Comparison of ENCODE assay signal across 10 cellular contexts in genomic region chr2:24045511-24046508, GRCh38. TPM values are rescaled to one million over a fixed set of nuclear protein-coding genes. Genes with fewer than 3 reads are reported as not detected.
DNase-seq lines count a peak whose midpoint lies in the region; ATAC-seq and TF ChIP-seq lines count a peak whose summit lies in the region.
"Had no signal": no experiment of that assay in that cellular context is flagged by ENCODE, and none has a peak within 500 bp of the region (broad histone marks: within the 10 kb centered on the region; RNA-seq: fewer than 3 reads in every experiment).

No MANE protein-coding gene starts in this region.

- no peak overlapping the region for H3K27ac ChIP-seq in DND-41 (ENCODE audit: low read length)
- H3K27ac ChIP-seq in neural cell (ENCODE audit: low read length): no peak overlapping the region
- H3K27ac ChIP-seq: ovary had no signal

- TF ChIP-seq EP300 in neural cell (conservative IDR thresholded peaks at IDR 0.05; ENCODE audit: poor library complexity, severe bottlenecking): no peak

- H3K27me3 Mint-ChIP-seq in central memory CD8-positive, alpha-beta T cell: no peaks in the 10 kb centered on the region

- H3K4me1 Mint-ChIP-seq in central memory CD8-positive, alpha-beta T cell: peaks cover 39% of the 10 kb centered on the region

- H3K4me3 ChIP-seq in DND-41 (ENCODE audit: low read depth in 1 of 2, low read length in 2 of 2): peak overlapping the region; percentile 85 to 88
- peak overlapping the region; percentile 90 for H3K4me3 ChIP-seq in Loucy (ENCODE audit: low read length, poor library complexity, severe bottlenecking)
- H3K4me3 ChIP-seq in neural cell (ENCODE audit: low read length): peak overlapping the region; percentile 75

- DNase-seq in DND-41 (no peak), EL (no peak), NCI-H2029 (lab: John Stamatoyannopoulos, UW) (no peak), GM19240 (ENCODE audit: insufficient read length, low spot score) (no peak)
- no peak for DNase-seq in central memory CD8-positive, alpha-beta T cell (ENCODE audit: low spot score in 2 of 2)
- DNase-seq: NCI-H226, ovary had no signal

- H3K9me3 ChIP-seq in DND-41 (ENCODE audit: insufficient read depth, low read length, severe bottlenecking): no peaks in the 10 kb centered on the region
- no peaks in the 10 kb centered on the region for H3K9me3 ChIP-seq in Loucy (ENCODE audit: insufficient read depth, low read depth, low read length)
- no peaks in the 10 kb centered on the region for H3K9me3 ChIP-seq in neural cell (ENCODE audit: low read length)
- H3K9me3 ChIP-seq: ovary had no signal

- H3K4me3 Mint-ChIP-seq in central memory CD8-positive, alpha-beta T cell: peak overlapping the region; percentile 95

- H3K27ac Mint-ChIP-seq in central memory CD8-positive, alpha-beta T cell (ENCODE audit: low read depth): no peak overlapping the region

- no peaks in the 10 kb centered on the region for H3F3A ChIP-seq in Loucy (ENCODE audit: low read depth)
- H3F3A ChIP-seq in neural cell (ENCODE audit: insufficient read depth, low read length, poor library complexity, severe bottlenecking): no peaks in the 10 kb centered on the region

- ATAC-seq in DND-41 (ENCODE audit: insufficient read depth, low read depth) (no peak), GM21576 (IDR thresholded peaks at IDR 0.05; ENCODE audit: unreplicated experiment) (no peak)
- ATAC-seq in central memory CD8-positive, alpha-beta T cell (replicated peaks; ENCODE audit: extremely low read depth, poor library complexity, severe bottlenecking): no peak

- TF ChIP-seq CTCF in DND-41 (IDR thresholded peaks at IDR 0.05; ENCODE audit: borderline replicate concordance, extremely low read depth, low read length, poor library complexity, severe bottlenecking) (no peak), Loucy (conservative IDR thresholded peaks at IDR 0.05; ENCODE audit: low read length) (no peak), neural cell (IDR thresholded peaks at IDR 0.05; ENCODE audit: poor library complexity, severe bottlenecking) (no peak)

- peaks cover 29% of the 10 kb centered on the region for H3K4me1 ChIP-seq in DND-41 (ENCODE audit: insufficient read depth, low read length)
- H3K4me1 ChIP-seq in Loucy (ENCODE audit: insufficient read depth, low read length, poor library complexity, severe bottlenecking): peaks cover 21% of the 10 kb centered on the region

- H2AFZ ChIP-seq in DND-41 (ENCODE audit: low read depth, low read length) (no peak overlapping the region), Loucy (ENCODE audit: low read length) (no peak overlapping the region), neural cell (ENCODE audit: low read depth, low read length) (no peak overlapping the region)

- peaks cover 3% of the 10 kb centered on the region; the same call in 1 of the 2 replicates for H4K20me1 ChIP-seq in DND-41 (ENCODE audit: insufficient read depth, low read length)
- no peaks in the 10 kb centered on the region for H4K20me1 ChIP-seq in Loucy (ENCODE audit: insufficient read depth, low read length, poor library complexity, severe bottlenecking)
- H4K20me1 ChIP-seq in neural cell (ENCODE audit: insufficient read depth): no peaks in the 10 kb centered on the region

- peaks cover 10% of the 10 kb centered on the region for H3K36me3 Mint-ChIP-seq in central memory CD8-positive, alpha-beta T cell (ENCODE audit: insufficient read depth)

- TF ChIP-seq RAD21 in neural cell (conservative IDR thresholded peaks at IDR 0.05): no peak

- H3K36me3 ChIP-seq in DND-41 (ENCODE audit: insufficient read depth, low read length) (no peaks in the 10 kb centered on the region), Loucy (ENCODE audit: insufficient read depth, low read length) (no peaks in the 10 kb centered on the region), neural cell (ENCODE audit: insufficient read depth, low read length) (no peaks in the 10 kb centered on the region)
- H3K36me3 ChIP-seq: ovary had no signal

- no peaks in the 10 kb centered on the region for H3K27me3 ChIP-seq in DND-41 (ENCODE audit: insufficient read depth, low read length, poor library complexity)
- no peaks in the 10 kb centered on the region for H3K27me3 ChIP-seq in Loucy (ENCODE audit: insufficient read depth, low read length, poor library complexity, severe bottlenecking)
- H3K27me3 ChIP-seq in neural cell (ENCODE audit: insufficient read depth, low read depth, low read length): no peaks in the 10 kb centered on the region
- H3K27me3 ChIP-seq: ovary had no signal

- H3K4me2 ChIP-seq in DND-41 (ENCODE audit: insufficient read depth, low read length) (peak overlapping the region; percentile 72), Loucy (ENCODE audit: low read depth, low read length, poor library complexity, severe bottlenecking) (peak overlapping the region; percentile 95), neural cell (ENCODE audit: low read length) (peak overlapping the region; percentile 72)

- H3K9me2 ChIP-seq in Loucy (replicated peaks; ENCODE audit: low read depth, low read length): no peaks in the 10 kb centered on the region
- no peaks in the 10 kb centered on the region for H3K9me2 ChIP-seq in neural cell (ENCODE audit: insufficient read depth, low read length)

- H3K9ac ChIP-seq in DND-41 (ENCODE audit: low read depth, low read length) (peak overlapping the region; percentile 71), Loucy (ENCODE audit: low read depth, low read length, poor library complexity, severe bottlenecking) (peak overlapping the region; percentile 84), neural cell (ENCODE audit: low read length) (no peak overlapping the region)

- no peaks in the 10 kb centered on the region for H3K9me3 Mint-ChIP-seq in central memory CD8-positive, alpha-beta T cell

- H3K79me2 ChIP-seq in DND-41 (ENCODE audit: insufficient read depth, low read length) (peaks cover 54% of the 10 kb centered on the region), Loucy (ENCODE audit: insufficient read depth, low read length) (peaks cover 19% of the 10 kb centered on the region), neural cell (replicated peaks; ENCODE audit: insufficient read depth, low read length) (peaks cover 12% of the 10 kb centered on the region)

TF ChIP-seq in neural cell, 6 proteins besides CTCF, POLR2A, EP300 and RAD21:
- TF ChIP-seq EZH2 (IDR thresholded peaks at IDR 0.05; ENCODE audit: borderline replicate concordance, insufficient read depth, low read length, poor library complexity, severe bottlenecking) (no peak), TAF1 (IDR thresholded peaks at IDR 0.05; ENCODE audit: low read depth) (no peak), SMC3 (conservative IDR thresholded peaks at IDR 0.05; ENCODE audit: poor library complexity) (no peak), POLR2AphosphoS5 (IDR thresholded peaks at IDR 0.05) (no peak), MXI1 (conservative IDR thresholded peaks at IDR 0.05; ENCODE audit: poor library complexity, severe bottlenecking) (no peak), REST (IDR thresholded peaks at IDR 0.05; ENCODE audit: borderline replicate concordance) (no peak)
TF ChIP-seq in neural cell: peak in this region for 0.

RNA-seq across cellular contexts. Expression of gene WDCP, which starts 1.4 kb away (rescaled TPM):
- polyA plus RNA-seq in neural cell: 15.7 and 17.0 TPM in 2 replicates
- polyA minus RNA-seq in neural cell: 27.1 and 30.4 TPM in 2 replicates

RNA-seq across cellular contexts. Expression of gene FKBP1B, which starts 3.7 kb away (rescaled TPM):
- 154 and 183 TPM in 2 replicates for polyA plus RNA-seq in neural cell
- 51.4 and 59.5 TPM in 2 replicates for polyA minus RNA-seq in neural cell

RNA-seq across cellular contexts. Expression of gene SF3B6, which starts 30.3 kb away (rescaled TPM):
- polyA plus RNA-seq in neural cell: 307 and 442 TPM in 2 replicates
- 96.2 and 104 TPM in 2 replicates for polyA minus RNA-seq in neural cell

RNA-seq across cellular contexts. Expression of gene MFSD2B, which starts 35.9 kb away (rescaled TPM):
- 0.27 and 0.70 TPM in 2 replicates for polyA plus RNA-seq in neural cell
- 0.97 TPM in 1 of 2 replicates, not detected in the other for polyA minus RNA-seq in neural cell

RNA-seq across cellular contexts. Expression of gene TP53I3, which starts 38.8 kb away (rescaled TPM):
- polyA plus RNA-seq in neural cell: 1.8 and 4.7 TPM in 2 replicates
- polyA minus RNA-seq in neural cell: 1.2 and 1.6 TPM in 2 replicates
